Comparison of ENCODE assay signal across 9 cellular contexts in the genomic region with DNA sequence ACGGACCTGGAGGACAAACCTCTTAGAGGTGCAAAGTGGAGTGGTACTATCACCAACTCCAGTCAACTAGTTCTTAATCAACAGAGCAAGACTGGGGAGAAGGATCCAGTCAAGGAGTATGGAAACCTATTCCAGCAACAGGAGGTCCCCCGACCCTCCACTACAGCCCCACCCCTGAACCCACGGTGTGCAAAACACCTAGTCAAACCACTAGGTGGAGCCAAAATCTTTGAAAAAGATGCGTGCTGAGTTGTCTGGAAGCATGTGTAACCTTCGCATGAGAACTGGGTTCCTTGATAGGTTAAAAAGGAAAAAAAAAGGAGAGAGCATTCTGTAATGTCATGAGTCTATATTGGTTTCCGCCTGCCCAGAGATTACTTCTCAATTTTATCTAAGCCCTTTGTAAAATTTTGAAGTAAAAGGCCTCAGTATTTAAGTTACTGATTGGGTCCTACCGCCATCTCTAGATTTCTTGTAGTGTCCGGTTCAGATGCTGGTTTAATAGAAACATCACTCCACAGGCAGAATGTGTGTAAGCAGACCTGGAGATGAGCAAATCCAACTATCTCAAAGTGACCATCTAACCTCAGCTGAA.
A peak's percentile ranks its signal among the peaks of the same experiment; 100 is the strongest.
DNase-seq lines count a peak whose midpoint lies in the region; ATAC-seq and TF ChIP-seq lines count a peak whose summit lies in the region.
"Had no signal": no experiment of that assay in that cellular context is flagged by ENCODE, and none has a peak within 500 bp of the region (broad histone marks: within the 10 kb centered on the region; RNA-seq: fewer than 3 reads in every experiment).

No MANE protein-coding gene starts in this region.

- H3K9me3 Mint-ChIP-seq in MCF 10A (ENCODE audit: unreplicated experiment): no peaks in the 10 kb centered on the region
- no peaks in the 10 kb centered on the region for H3K9me3 Mint-ChIP-seq in stimulated activated naive CD8-positive, alpha-beta T cell treated with anti-CD3 and anti-CD28 coated beads, Interleukin-15, amount 100 ng/mL, for 72 hours
- H3K9me3 Mint-ChIP-seq: stimulated activated naive CD8-positive, alpha-beta T cell treated with anti-CD3 and anti-CD28 coated beads, Interleukin-15, Interleukin-2, amounts not matched to agents 100 ng/mL and 50 ng/mL, for 24 hours had no signal

- peak; percentile 60 for TF ChIP-seq CTCF in MCF 10A (IDR thresholded peaks at IDR 0.05; ENCODE audit: unreplicated experiment)
- peak in 1 of 3 donors; percentile 29 for TF ChIP-seq CTCF in breast epithelium (IDR thresholded peaks at IDR 0.05)

- H3K4me3 ChIP-seq in breast epithelium (no peak overlapping the region), H7 (ENCODE audit: insufficient read depth, low read depth, low read length) (no peak overlapping the region)

- no peak overlapping the region for H3K27ac Mint-ChIP-seq in MCF 10A (ENCODE audit: low read depth, unreplicated experiment)
- H3K27ac Mint-ChIP-seq in stimulated activated naive CD8-positive, alpha-beta T cell treated with anti-CD3 and anti-CD28 coated beads, Interleukin-15, amount 100 ng/mL, for 72 hours: no peak overlapping the region
- H3K27ac Mint-ChIP-seq: stimulated activated naive CD8-positive, alpha-beta T cell treated with anti-CD3 and anti-CD28 coated beads, Interleukin-15, Interleukin-2, amounts not matched to agents 100 ng/mL and 50 ng/mL, for 24 hours had no signal

- no peak overlapping the region for H3K27ac ChIP-seq in breast epithelium

- intact Hi-C loops in MCF 10A (cut with micrococcal nuclease) (loop anchor here (1.0 kb wide), 2 partner anchors 11 to 81 kb away; no protein-coding TSS in a partner anchor), breast epithelium (cut with DNase I; ENCODE audit: low total_unique reads) (no loop called here)

- H3K27me3 Mint-ChIP-seq in MCF 10A (ENCODE audit: insufficient read depth, unreplicated experiment): peaks cover 4% of the 10 kb centered on the region
- peaks cover 29% of the 10 kb centered on the region for H3K27me3 Mint-ChIP-seq in stimulated activated naive CD8-positive, alpha-beta T cell treated with anti-CD3 and anti-CD28 coated beads, Interleukin-15, amount 100 ng/mL, for 72 hours

- H3K4me1 Mint-ChIP-seq in MCF 10A (ENCODE audit: insufficient read depth, unreplicated experiment): peaks cover 14% of the 10 kb centered on the region
- no peaks in the 10 kb centered on the region for H3K4me1 Mint-ChIP-seq in stimulated activated naive CD8-positive, alpha-beta T cell treated with anti-CD3 and anti-CD28 coated beads, Interleukin-15, amount 100 ng/mL, for 72 hours

- DNase-seq in MCF 10A (ENCODE audit: unreplicated experiment) (peak; percentile 70), breast epithelium (ENCODE audit: low spot score in 2 of 2) (no peak), H7 (peak; percentile 73), NCI-H1092 (lab: John Stamatoyannopoulos, UW) (peak; percentile 42), iPS DF 4.7 (ENCODE audit: extremely low read depth, low spot score) (peak; percentile 51), NOMO-1 (lab: John Stamatoyannopoulos, UW; ENCODE audit: unreplicated experiment in 2 of 2) (no peak)
- DNase-seq in activated CD4-positive, alpha-beta T cell treated with anti-CD3 and anti-CD28 coated beads, Interleukin-2, amount 50 U/mL, for 1 hour: peak; percentile 2
- peak; percentile 26 to 29 for DNase-seq in stimulated activated naive CD8-positive, alpha-beta T cell treated with anti-CD3 and anti-CD28 coated beads, Interleukin-15, amount 100 ng/mL, for 72 hours

- no peaks in the 10 kb centered on the region for H3K9me3 ChIP-seq in breast epithelium

- H3K27me3 ChIP-seq in breast epithelium (no peaks in the 10 kb centered on the region), H7 (ENCODE audit: control insufficient read depth, insufficient read depth, low read length) (no peaks in the 10 kb centered on the region)

- H3K36me3 ChIP-seq in breast epithelium (no peaks in the 10 kb centered on the region), H7 (replicated peaks; ENCODE audit: control insufficient read depth, insufficient read depth, low read length) (no peaks in the 10 kb centered on the region)

- POLR2A ChIA-PET in MCF 10A (lab: Yijun Ruan, JAX): no interaction called here

- BruUV-seq in MCF 10A (replicated peaks; lab: Mats Ljungman, UMichigan): no TSS peak

- no peak overlapping the region for H3K4me3 Mint-ChIP-seq in MCF 10A (ENCODE audit: unreplicated experiment)
- H3K4me3 Mint-ChIP-seq in stimulated activated naive CD8-positive, alpha-beta T cell treated with anti-CD3 and anti-CD28 coated beads, Interleukin-15, amount 100 ng/mL, for 72 hours: no peak overlapping the region
- H3K4me3 Mint-ChIP-seq: stimulated activated naive CD8-positive, alpha-beta T cell treated with anti-CD3 and anti-CD28 coated beads, Interleukin-15, Interleukin-2, amounts not matched to agents 100 ng/mL and 50 ng/mL, for 24 hours had no signal

- H3K4me1 ChIP-seq in breast epithelium: no peaks in the 10 kb centered on the region

- TF ChIP-seq POLR2A in breast epithelium (IDR thresholded peaks at IDR 0.05): no peak

- CTCF ChIA-PET in MCF 10A (lab: Yijun Ruan, JAX): interaction anchor here (0.6 to 2.4 kb wide), 5 partner anchors 74 to 1035 kb away, joined by 3 to 12 read pairs (median 4); no protein-coding TSS in a partner anchor

- ATAC-seq in stimulated activated naive CD8-positive, alpha-beta T cell treated with anti-CD3 and anti-CD28 coated beads, Interleukin-15, amount 100 ng/mL, for 72 hours: peak; percentile 85

- H3K36me3 Mint-ChIP-seq in MCF 10A (ENCODE audit: insufficient read depth, unreplicated experiment): no peaks in the 10 kb centered on the region

Comparison
In these comparisons a context has a peak if more than half of its experiments do, and no peak if none do; other contexts are left out.
1. DNase-seq: peak in MCF 10A (single experiment), H7 (single experiment), NCI-H1092 (single experiment), activated CD4-positive, alpha-beta T cell treated with anti-CD3 and anti-CD28 coated beads, Interleukin-2, amount 50 U/mL, for 1 hour (single experiment), iPS DF 4.7 (single experiment) and stimulated activated naive CD8-positive, alpha-beta T cell treated with anti-CD3 and anti-CD28 coated beads, Interleukin-15, amount 100 ng/mL, for 72 hours (2 of 2); none in breast epithelium (0 of 2) and NOMO-1 (0 of 2).